Comparison of ENCODE assay signal across 8 cellular contexts in the genomic region with DNA sequence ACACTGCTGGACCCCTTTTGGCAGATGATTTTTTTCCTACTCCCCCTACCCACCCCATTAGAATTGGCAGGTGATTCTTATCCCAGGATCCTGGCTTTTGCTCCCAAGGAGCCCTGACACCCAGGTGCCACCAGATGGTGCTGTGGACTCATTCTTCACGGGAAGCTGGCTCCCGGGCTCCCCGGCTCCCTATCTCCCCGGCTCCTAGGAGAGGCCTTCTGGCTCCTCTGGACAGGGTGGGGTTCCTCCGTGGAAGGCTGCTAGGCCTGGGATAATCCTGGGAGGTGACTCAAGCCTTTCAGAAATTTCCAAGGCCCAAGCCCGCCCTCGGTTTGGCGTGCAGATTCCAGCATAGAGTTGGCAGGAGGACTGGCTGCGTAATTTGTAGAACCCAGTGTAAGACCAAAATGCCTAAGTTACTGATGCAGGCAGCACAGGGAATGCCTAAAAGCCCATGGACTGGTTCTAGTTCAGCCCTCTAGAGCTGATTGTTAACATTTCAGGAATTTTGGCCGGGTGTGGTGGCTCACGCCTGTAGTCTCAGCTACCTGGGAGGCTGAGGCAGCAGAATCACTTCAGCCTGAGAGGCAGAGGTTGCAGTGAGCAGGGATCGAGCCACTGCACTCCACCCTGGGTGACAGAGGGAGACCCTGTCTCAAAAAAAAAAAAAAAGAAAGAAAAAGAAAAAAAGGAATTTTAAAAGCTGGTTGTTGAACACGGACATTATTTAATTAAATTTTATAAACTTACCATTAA. TPM values are rescaled to one million over a fixed set of nuclear protein-coding genes. Genes with fewer than 3 reads are reported as not detected.
DNase-seq lines count a peak whose midpoint lies in the region; ATAC-seq, FAIRE-seq and TF ChIP-seq lines count a peak whose summit lies in the region.

No MANE protein-coding gene starts in this region.

- no peaks in the 10 kb centered on the region for H3K9me3 ChIP-seq in A549

- TF ChIP-seq CTCF in A549 (IDR thresholded peaks at IDR 0.05) (peak; percentile 72), coronary artery (IDR thresholded peaks at IDR 0.05) (peak; percentile 87)

- H3K27ac ChIP-seq in A549: peak overlapping the region; percentile 54 to 66
- peak overlapping the region; percentile 66 to 86 for H3K27ac ChIP-seq in coronary artery

- no peaks in the 10 kb centered on the region for H3K4me1 ChIP-seq in A549

- TF ChIP-seq POLR2A in A549 (IDR thresholded peaks at IDR 0.05; ENCODE audit: low read length): no peak

- 23% methylated on average over 8 of the region's 13 CpGs for WGBS in A549 (ENCODE audit: missing lambda C conversion rate)

- CTCF ChIA-PET in A549 (lab: Yijun Ruan, JAX): interaction anchor here (0.6 to 4.2 kb wide), 37 partner anchors 8 to 1048 kb away, joined by 3 to 54 read pairs (median 4); no protein-coding TSS in a partner anchor

- TF ChIP-seq EP300 in A549 (IDR thresholded peaks at IDR 0.05): no peak

- no peak for FAIRE-seq in A549 (lab: Jason Lieb, UNC)
- peak; percentile 81 for FAIRE-seq in GM18507 (lab: Jason Lieb, UNC)

- peak; percentile 99 for ATAC-seq in A549
- peak; percentile 99 for ATAC-seq in left lobe of liver

- DNase-seq in A549 (ENCODE audit: low read depth in 1 of 2, low spot score in 1 of 2) (peak; percentile 67 to 84), GM18507 (ENCODE audit: extremely low spot score, insufficient read length, low read depth) (peak; percentile 50), NCI-H2227 (lab: John Stamatoyannopoulos, UW; ENCODE audit: unreplicated experiment) (peak; percentile 90), coronary artery (ENCODE audit: low spot score) (peak; percentile 94), left lobe of liver (ENCODE audit: low spot score) (peak; percentile 81), GF-D8 (lab: John Stamatoyannopoulos, UW) (no peak)
- DNase-seq in activated CD4-positive, alpha-beta T cell treated with anti-CD3 and anti-CD28 coated beads for 4 hours: peak; percentile 40 to 43
- DNase-seq in stimulated activated CD4-positive, alpha-beta T cell treated with anti-CD3 and anti-CD28 coated beads, Interleukin-1b, Interleukin-23, amount 100 ng/mL, for 4 hours (ENCODE audit: low read depth in 2 of 2): peak; percentile 37 to 45

- POLR2A ChIA-PET in A549 (lab: Yijun Ruan, JAX): no interaction called here

- peak; percentile 80 to 83 for TF ChIP-seq RAD21 in A549 (conservative IDR thresholded peaks at IDR 0.05 in 1 of 2, IDR thresholded peaks at IDR 0.05 in 1 of 2)

- H3K4me2 ChIP-seq in A549: peak overlapping the region; percentile 59

- H3K4me3 ChIP-seq in A549 (no peak overlapping the region), coronary artery (no peak overlapping the region)

TF ChIP-seq in A549, 52 proteins besides CTCF, POLR2A, EP300 and RAD21:
- TF ChIP-seq TP53 (CRISPR knock-in tag; IDR thresholded peaks at IDR 0.05) (no peak), JUNB (IDR thresholded peaks at IDR 0.05) (no peak), REST (IDR thresholded peaks at IDR 0.05) (no peak), CBX2 (IDR thresholded peaks at IDR 0.05; ENCODE audit: borderline replicate concordance, low read depth) (no peak), SMC3 (IDR thresholded peaks at IDR 0.05) (peak; percentile 61), KDM5A (IDR thresholded peaks at IDR 0.05) (no peak)

RNA-seq across cellular contexts. Expression of gene BSDC1, which starts 6.8 kb away (rescaled TPM):
- polyA plus RNA-seq in A549 (2011; rRNA removed): 19.9 and 26.1 TPM in 2 replicates
- polyA plus RNA-seq in A549 (2012; cell fraction: cytosol; rRNA removed): 14.4 and 18.0 TPM in 2 replicates
- 29.1 and 35.3 TPM in 2 replicates for polyA plus RNA-seq in A549 (2012; cell fraction: nucleus; rRNA removed)
- polyA plus RNA-seq in A549 (2017; fragmentation: RNase III; extraction: RNeasy Plus Mini Kit Qiagen cat#74134 plus additional on column Dnase treatment): 18.8 to 22.7 TPM (median 21.0 TPM) in 3 replicates
- polyA minus RNA-seq in A549 (2011; rRNA and poly(A)+ RNA removed): 26.9 and 33.3 TPM in 2 replicates
- total RNA-seq in left lobe of liver: 58.6 TPM

RNA-seq across cellular contexts. Expression of gene TSSK3, which starts 38.7 kb away (rescaled TPM):
- polyA plus RNA-seq in A549 (2011; rRNA removed) (0.31 and 0.65 TPM in 2 replicates), A549 (2017; fragmentation: RNase III; extraction: RNeasy Plus Mini Kit Qiagen cat#74134 plus additional on column Dnase treatment) (0.14 to 0.37 TPM (median 0.15 TPM) in 3 replicates)
- polyA plus RNA-seq in A549 (2012; cell fraction: cytosol; rRNA removed): 0.21 and 0.30 TPM in 2 replicates
- 1.1 and 1.3 TPM in 2 replicates for polyA plus RNA-seq in A549 (2012; cell fraction: nucleus; rRNA removed)
- polyA minus RNA-seq in A549 (2011; rRNA and poly(A)+ RNA removed): 0.62 and 1.6 TPM in 2 replicates
- 1.6 TPM for total RNA-seq in left lobe of liver

RNA-seq across cellular contexts. Expression of gene FAM229A, which starts 38.8 kb away (rescaled TPM):
- polyA plus RNA-seq in A549 (2011; rRNA removed) (3.5 and 3.6 TPM in 2 replicates), A549 (2017; fragmentation: RNase III; extraction: RNeasy Plus Mini Kit Qiagen cat#74134 plus additional on column Dnase treatment) (3.5 to 5.6 TPM (median 4.4 TPM) in 3 replicates)
- 4.2 and 6.8 TPM in 2 replicates for polyA plus RNA-seq in A549 (2012; cell fraction: cytosol; rRNA removed)
- polyA plus RNA-seq in A549 (2012; cell fraction: nucleus; rRNA removed): 53.9 and 58.6 TPM in 2 replicates
- 2.1 TPM in 2 replicates for polyA minus RNA-seq in A549 (2011; rRNA and poly(A)+ RNA removed)
- total RNA-seq in left lobe of liver: 10.0 TPM
